In the genomic region with DNA sequence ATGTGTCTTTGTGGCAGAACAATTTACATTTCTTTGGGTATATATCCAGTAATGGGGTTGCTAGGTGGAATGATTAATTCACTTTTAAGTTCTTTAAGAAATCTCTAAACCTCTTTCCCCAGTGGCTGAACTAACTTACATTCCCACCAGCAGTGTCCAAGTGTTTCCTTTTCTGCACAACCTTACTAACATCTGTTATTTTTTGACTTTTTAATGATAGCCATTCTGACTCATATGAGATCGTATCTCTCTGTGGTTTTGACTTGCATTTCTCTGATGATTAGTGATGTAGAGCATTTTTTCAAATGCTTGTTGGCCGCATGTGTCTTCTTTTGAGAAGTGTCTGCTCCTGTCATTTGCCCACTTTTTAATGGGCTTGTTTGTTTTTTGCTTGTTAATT, we compare ENCODE assay signal across 9 cellular contexts. TPM values are rescaled to one million over a fixed set of nuclear protein-coding genes. Genes with fewer than 3 reads are reported as not detected.
A peak's percentile ranks its signal among the peaks of the same experiment; 100 is the strongest.
DNase-seq lines count a peak whose midpoint lies in the region; ATAC-seq and TF ChIP-seq lines count a peak whose summit lies in the region.
"Had no signal": no experiment of that assay in that cellular context is flagged by ENCODE, and none has a peak within 500 bp of the region (broad histone marks: within the 10 kb centered on the region; RNA-seq: fewer than 3 reads in every experiment).

No MANE protein-coding gene starts in this region.

- in situ Hi-C loops in astrocyte of the spinal cord (cut with HindIII; ENCODE audit: low sequenced_read_pairs) = no loop called here

- no peak overlapping the region for H3K27ac ChIP-seq in AG04450 (ENCODE audit: low read depth, low read length)
- H3K27ac ChIP-seq in upper lobe of right lung = no peak overlapping the region

- CTCF ChIA-PET in AG04450 (lab: Charles Lee) = interaction anchor here (1.8 kb wide), 1 partner anchor 10 kb away, joined by 7 read pairs; no protein-coding TSS in a partner anchor

- no peaks in the 10 kb centered on the region for H3K4me1 ChIP-seq in upper lobe of right lung

- H3K4me3 ChIP-seq in AG04450 (ENCODE audit: low read depth, low read length) (no peak overlapping the region), astrocyte of the spinal cord (ENCODE audit: low read depth, low read length) (no peak overlapping the region), upper lobe of right lung (no peak overlapping the region)

- intact Hi-C loops in upper lobe of right lung (cut with DNase I) = no loop called here

- TF ChIP-seq CTCF in AG04450 (IDR thresholded peaks at IDR 0.05; ENCODE audit: low read depth, low read length) (no peak), astrocyte of the spinal cord (IDR thresholded peaks at IDR 0.05; ENCODE audit: low read depth, low read length) (no peak), upper lobe of right lung (IDR thresholded peaks at IDR 0.05) (no peak)

- H3K27me3 ChIP-seq in AG04450 (ENCODE audit: control insufficient read depth, insufficient read depth, low read length) (peaks cover 5% of the 10 kb centered on the region), upper lobe of right lung (no peaks in the 10 kb centered on the region)

- H3K36me3 ChIP-seq in upper lobe of right lung = no peaks in the 10 kb centered on the region

- peaks cover 18% of the 10 kb centered on the region for H3K9me3 ChIP-seq in AG04450 (ENCODE audit: control insufficient read depth, insufficient read depth, low read length)
- no peaks in the 10 kb centered on the region for H3K9me3 ChIP-seq in upper lobe of right lung

- DNase-seq in AG04450 (ENCODE audit: low read depth, low spot score) (peak; percentile 39), astrocyte of the spinal cord (ENCODE audit: low read depth, low spot score) (peak; percentile 80), epidermal melanocyte (ENCODE audit: insufficient read length, low spot score) (no peak), upper lobe of right lung (no peak), NAMALWA (ENCODE audit: low spot score) (no peak), NCI-H1417 (lab: John Stamatoyannopoulos, UW) (no peak)
- DNase-seq: NCI-H1092 treated with DMSO at 0.1 percent for 48 hours had no signal

- POLR2A ChIA-PET in AG04450 (lab: Yijun Ruan, JAX) = no interaction called here

- peak; percentile 50 for ATAC-seq in GM19438 (IDR thresholded peaks at IDR 0.05; ENCODE audit: low read depth, unreplicated experiment)
- peak; percentile 76 for ATAC-seq in HG03354 (IDR thresholded peaks at IDR 0.05; ENCODE audit: poor library complexity, severe bottlenecking, unreplicated experiment)
- ATAC-seq in upper lobe of right lung = no peak

RNA-seq across cellular contexts. Expression of gene PTH2R, which starts 43.1 kb away (rescaled TPM):
- polyA plus RNA-seq in AG04450 (2011; rRNA removed) = not detected in 2 replicates
- polyA minus RNA-seq in AG04450 (2011; rRNA and poly(A)+ RNA removed) = not detected in 2 replicates
- total RNA-seq in upper lobe of right lung = not detected

Comparison
In these comparisons a context has a peak if more than half of its experiments do, and no peak if none do; other contexts are left out.
1. DNase-seq: peak in AG04450 (single experiment) and astrocyte of the spinal cord (single experiment); none in epidermal melanocyte (single experiment), upper lobe of right lung (single experiment), NAMALWA (single experiment) and NCI-H1417 (0 of 3).